In the genomic region with DNA sequence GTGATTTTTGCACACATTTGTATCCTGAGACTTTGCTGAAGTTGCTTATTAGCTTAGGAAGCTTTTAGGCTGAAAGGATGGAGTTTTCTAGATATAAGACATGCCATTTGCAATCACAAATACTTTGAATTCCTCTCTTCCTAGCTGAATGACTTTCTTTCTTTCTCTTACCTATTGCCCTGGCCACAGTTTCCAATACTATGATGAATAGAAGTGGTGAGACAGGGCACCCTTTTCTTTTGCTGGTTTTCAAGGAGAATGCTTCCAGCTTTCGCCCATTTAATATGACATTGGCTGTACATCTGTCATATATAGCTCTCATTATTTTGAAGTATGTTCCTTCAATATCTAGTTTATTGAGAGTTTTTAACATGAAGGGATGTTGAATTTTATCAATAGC, we compare ENCODE assay signal across 30 cellular contexts.
"Had no signal": no experiment of that assay in that cellular context is flagged by ENCODE, and none has a peak within 500 bp of the region (broad histone marks: within the 10 kb centered on the region; RNA-seq: fewer than 3 reads in every experiment).

No MANE protein-coding gene starts in this region.

- H3K27ac Mint-ChIP-seq: activated CD4-positive, alpha-beta T cell treated with anti-CD3 and anti-CD28 coated beads, Interleukin-2, amount 10 ng/mL, durations not matched to agents 24 days and 14 days; activated CD8-positive, alpha-beta T cell treated with anti-CD3 and anti-CD28 coated beads for 36 hours; activated naive CD8-positive, alpha-beta T cell treated with anti-CD3 and anti-CD28 coated beads for 36 hours; activated T-cell treated with anti-CD3 and anti-CD28 coated beads, Interleukin-2, amount 50 U/mL, for 72 hours; activated T-helper 17 cell treated with anti-CD3 and anti-CD28 coated beads, Interleukin-2, amount 50 U/mL, for 72 hours; T-cell; T-helper 17 cell had no signal

- H3K4me3 Mint-ChIP-seq: activated CD4-positive, alpha-beta T cell treated with anti-CD3 and anti-CD28 coated beads, Interleukin-2, amount 10 ng/mL, durations not matched to agents 24 days and 14 days; activated CD8-positive, alpha-beta T cell treated with anti-CD3 and anti-CD28 coated beads for 36 hours; activated naive CD8-positive, alpha-beta T cell treated with anti-CD3 and anti-CD28 coated beads for 36 hours; activated T-cell treated with anti-CD3 and anti-CD28 coated beads, Interleukin-2, amount 50 U/mL, for 72 hours; activated T-helper 17 cell treated with anti-CD3 and anti-CD28 coated beads, Interleukin-2, amount 50 U/mL, for 72 hours; T-cell; T-helper 17 cell had no signal

- DNase-seq: activated CD4-positive, alpha-beta T cell treated with anti-CD3 and anti-CD28 coated beads, Interleukin-2, amount 10 ng/mL, durations not matched to agents 24 days and 14 days; activated CD4-positive, alpha-beta T cell treated with anti-CD3 and anti-CD28 coated beads, Interleukin-2, amount 50 U/mL, for 4 hours; activated CD8-positive, alpha-beta T cell treated with anti-CD3 and anti-CD28 coated beads for 36 hours; activated effector memory CD4-positive, alpha-beta T cell treated with anti-CD3 and anti-CD28 coated beads, Interleukin-2, amount 50 U/mL, for 16 hours; activated naive CD4-positive, alpha-beta T cell; activated naive CD4-positive, alpha-beta T cell treated with anti-CD3 and anti-CD28 coated beads, Interleukin-2, amount 50 U/mL, for 16 hours; activated naive CD8-positive, alpha-beta T cell treated with anti-CD3 and anti-CD28 coated beads for 36 hours; activated T-cell treated with anti-CD3 and anti-CD28 coated beads, Interleukin-2, amount 50 U/mL, for 1 hour; activated T-cell treated with anti-CD3 and anti-CD28 coated beads, Interleukin-2, amount 50 U/mL, for 72 hours; amniotic stem cell; aorta; Karpas-422; NCI-H1105; NCI-H1417 treated with DMSO at 0.1 percent for 48 hours; NCI-H2029; NCI-H345; NCI-H524 treated with DMSO at 0.1 percent for 48 hours; NK-92 treated with Interleukin-12 subunit alpha and Interleukin-12 subunit beta, amount 100 ng/mL, for 24 hours; PC-3; Peyer's patch; SIG-M5; T-cell; T-helper 17 cell; T-helper 9 cell; WERI-Rb-1 had no signal

- H3K36me3 ChIP-seq: cardiac muscle cell, Peyer's patch, WERI-Rb-1 had no signal

- H3K36me3 Mint-ChIP-seq: activated naive CD8-positive, alpha-beta T cell treated with anti-CD3 and anti-CD28 coated beads for 36 hours; T-cell had no signal

- H3K9me3 ChIP-seq: Peyer's patch had no signal

- H3K4me1 Mint-ChIP-seq: activated CD4-positive, alpha-beta T cell treated with anti-CD3 and anti-CD28 coated beads, Interleukin-2, amount 10 ng/mL, durations not matched to agents 24 days and 14 days; activated naive CD8-positive, alpha-beta T cell treated with anti-CD3 and anti-CD28 coated beads for 36 hours; activated T-helper 17 cell treated with anti-CD3 and anti-CD28 coated beads, Interleukin-2, amount 50 U/mL, for 72 hours; T-cell; T-helper 17 cell had no signal

- H3K27ac ChIP-seq: cardiac muscle cell, Peyer's patch, RWPE1, WERI-Rb-1 had no signal

- H3K4me3 ChIP-seq: cardiac muscle cell, Peyer's patch had no signal

- ATAC-seq: activated CD8-positive, alpha-beta T cell treated with anti-CD3 and anti-CD28 coated beads for 36 hours; activated T-cell treated with anti-CD3 and anti-CD28 coated beads, Interleukin-2, amount 50 U/mL, for 72 hours; activated T-helper 17 cell treated with anti-CD3 and anti-CD28 coated beads, Interleukin-2, amount 50 U/mL, for 72 hours; PC-3; Right ventricle myocardium inferior; SK-N-SH treated with all-trans-retinoic acid at 6 μM for 48 hours; T-cell; T-helper 17 cell had no signal

- H3K4me1 ChIP-seq: Peyer's patch had no signal

- H3K27me3 ChIP-seq: Peyer's patch had no signal
